In the genomic region with DNA sequence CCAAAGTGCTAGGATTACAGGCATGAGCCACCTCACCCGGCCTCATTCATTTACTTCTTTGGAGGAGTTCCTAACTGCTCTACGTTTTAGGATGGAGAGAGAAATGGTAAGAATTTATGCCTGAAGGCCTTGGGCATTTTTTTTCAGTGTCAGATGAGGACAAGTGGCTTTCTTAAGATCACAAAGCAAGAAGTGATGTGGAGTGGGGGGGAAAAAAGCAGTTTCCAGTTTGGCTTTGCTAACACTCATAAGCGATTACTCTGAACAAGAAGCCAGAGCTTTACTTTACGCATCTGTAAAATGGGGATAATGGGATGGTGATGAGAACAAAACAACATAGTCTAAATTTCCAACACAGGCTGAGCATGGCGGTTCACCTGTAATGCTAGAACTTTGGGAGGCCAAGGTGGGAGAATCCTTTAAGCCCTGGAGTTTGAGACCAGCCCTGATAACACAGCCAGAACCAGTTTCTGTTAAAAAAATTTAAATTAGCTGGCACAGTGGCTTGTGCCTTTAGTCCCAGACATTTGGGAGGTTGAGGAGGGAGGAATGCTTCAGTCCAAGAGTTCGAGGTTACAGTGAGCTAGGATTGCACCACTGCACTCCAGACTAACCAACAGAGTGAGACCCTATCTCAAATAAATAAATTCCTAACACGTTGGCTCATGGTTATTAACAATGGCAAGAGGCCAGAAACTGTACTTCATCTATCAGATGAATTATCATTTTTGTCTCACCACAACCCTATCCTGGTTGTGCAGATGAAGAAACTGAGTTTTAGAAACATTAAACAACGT, we compare ENCODE assay signal across 18 cellular contexts. TPM values are rescaled to one million over a fixed set of nuclear protein-coding genes. Genes with fewer than 3 reads are reported as not detected.
A peak's percentile ranks its signal among the peaks of the same experiment; 100 is the strongest.
DNase-seq lines count a peak whose midpoint lies in the region; ATAC-seq and TF ChIP-seq lines count a peak whose summit lies in the region.
"Had no signal": no experiment of that assay in that cellular context is flagged by ENCODE, and none has a peak within 500 bp of the region (broad histone marks: within the 10 kb centered on the region; RNA-seq: fewer than 3 reads in every experiment).

No MANE protein-coding gene starts in this region.

- H3K27me3 Mint-ChIP-seq in stimulated activated naive CD8-positive, alpha-beta T cell treated with anti-CD3 and anti-CD28 coated beads, Interleukin-15, Interleukin-2, amounts not matched to agents 100 ng/mL and 50 ng/mL, for 24 hours, result no peaks in the 10 kb centered on the region
- H3K27me3 Mint-ChIP-seq in stimulated activated naive CD8-positive, alpha-beta T cell treated with anti-CD3 and anti-CD28 coated beads, Interleukin-15, amount 100 ng/mL, for 72 hours, result no peaks in the 10 kb centered on the region
- peaks cover 7% of the 10 kb centered on the region for H3K27me3 Mint-ChIP-seq in glutamatergic neuron (ENCODE audit: unreplicated experiment)
- H3K27me3 Mint-ChIP-seq: memory B cell had no signal

- H3K4me3 ChIP-seq in SK-N-MC, result no peak overlapping the region
- no peak overlapping the region for H3K4me3 ChIP-seq in psoas muscle
- H3K4me3 ChIP-seq: breast epithelium, GM12878, pancreas had no signal

- H3K9me3 ChIP-seq in SK-N-MC (ENCODE audit: low read depth, low read length), result no peaks in the 10 kb centered on the region
- H3K9me3 ChIP-seq in psoas muscle, result no peaks in the 10 kb centered on the region
- H3K9me3 ChIP-seq: breast epithelium, pancreas had no signal

- WGBS in psoas muscle, 3 donors, result 59 to 67% (median 60%) methylated on average over 8 of the region's 8 CpGs

- no peak for DNase-seq in stimulated activated naive CD8-positive, alpha-beta T cell treated with anti-CD3 and anti-CD28 coated beads, Interleukin-15, amount 100 ng/mL, for 72 hours
- DNase-seq in SK-N-MC (ENCODE audit: low read depth, low spot score) (no peak), glutamatergic neuron (no peak), psoas muscle (no peak), GOT3 (lab: John Stamatoyannopoulos, UW) (no peak)
- DNase-seq: activated effector memory CD4-positive, alpha-beta T cell treated with anti-CD3 and anti-CD28 coated beads, Interleukin-2, amount 50 U/mL, for 16 hours; DMS79; effector CD8-positive, alpha-beta T cell; NCI-H2081; NCI-H774; pancreas had no signal

- no peak overlapping the region for H3K27ac Mint-ChIP-seq in stimulated activated naive CD8-positive, alpha-beta T cell treated with anti-CD3 and anti-CD28 coated beads, Interleukin-15, Interleukin-2, amounts not matched to agents 100 ng/mL and 50 ng/mL, for 24 hours
- no peak overlapping the region for H3K27ac Mint-ChIP-seq in stimulated activated naive CD8-positive, alpha-beta T cell treated with anti-CD3 and anti-CD28 coated beads, Interleukin-15, amount 100 ng/mL, for 72 hours
- H3K27ac Mint-ChIP-seq in glutamatergic neuron (ENCODE audit: unreplicated experiment), result peak overlapping the region; percentile 20
- H3K27ac Mint-ChIP-seq: memory B cell had no signal

- TF ChIP-seq CTCF in glutamatergic neuron (IDR thresholded peaks at IDR 0.05; ENCODE audit: partially characterized antibody, unreplicated experiment), result no peak
- TF ChIP-seq CTCF in psoas muscle (IDR thresholded peaks at IDR 0.05), result no peak

- H3K27ac ChIP-seq in SK-N-MC (peak overlapping the region; percentile 63), psoas muscle (no peak overlapping the region)
- H3K27ac ChIP-seq: breast epithelium, pancreas had no signal

- H3K27me3 ChIP-seq in psoas muscle (ENCODE audit: insufficient read depth in 3 of 3, low read length in 2 of 3), result no peaks in the 10 kb centered on the region
- H3K27me3 ChIP-seq: breast epithelium, pancreas had no signal

- H3K4me1 Mint-ChIP-seq in stimulated activated naive CD8-positive, alpha-beta T cell treated with anti-CD3 and anti-CD28 coated beads, Interleukin-15, Interleukin-2, amounts not matched to agents 100 ng/mL and 50 ng/mL, for 24 hours (ENCODE audit: low read depth), result peaks cover 23% of the 10 kb centered on the region
- H3K4me1 Mint-ChIP-seq in stimulated activated naive CD8-positive, alpha-beta T cell treated with anti-CD3 and anti-CD28 coated beads, Interleukin-15, amount 100 ng/mL, for 72 hours, result peaks cover 13% of the 10 kb centered on the region
- H3K4me1 Mint-ChIP-seq in glutamatergic neuron (ENCODE audit: low read depth, unreplicated experiment), result peaks cover 8% of the 10 kb centered on the region

- ATAC-seq in stimulated activated naive CD8-positive, alpha-beta T cell treated with anti-CD3 and anti-CD28 coated beads, Interleukin-15, amount 100 ng/mL, for 72 hours, result no peak
- no peak for ATAC-seq in psoas muscle
- ATAC-seq in GM21390 (IDR thresholded peaks at IDR 0.05; ENCODE audit: unreplicated experiment), result no peak
- ATAC-seq in HG02938 (IDR thresholded peaks at IDR 0.05; ENCODE audit: unreplicated experiment), result no peak
- ATAC-seq: GM12878, pancreas, Right ventricle myocardium inferior had no signal

- peak overlapping the region; percentile 20 for H3K4me3 Mint-ChIP-seq in stimulated activated naive CD8-positive, alpha-beta T cell treated with anti-CD3 and anti-CD28 coated beads, Interleukin-15, Interleukin-2, amounts not matched to agents 100 ng/mL and 50 ng/mL, for 24 hours
- no peak overlapping the region for H3K4me3 Mint-ChIP-seq in stimulated activated naive CD8-positive, alpha-beta T cell treated with anti-CD3 and anti-CD28 coated beads, Interleukin-15, amount 100 ng/mL, for 72 hours
- H3K4me3 Mint-ChIP-seq in glutamatergic neuron (ENCODE audit: unreplicated experiment), result peak overlapping the region; percentile 15

- H3K4me1 ChIP-seq in psoas muscle, result peaks cover 11% of the 10 kb centered on the region

- no peaks in the 10 kb centered on the region for H3K9me3 Mint-ChIP-seq in stimulated activated naive CD8-positive, alpha-beta T cell treated with anti-CD3 and anti-CD28 coated beads, Interleukin-15, Interleukin-2, amounts not matched to agents 100 ng/mL and 50 ng/mL, for 24 hours
- H3K9me3 Mint-ChIP-seq in stimulated activated naive CD8-positive, alpha-beta T cell treated with anti-CD3 and anti-CD28 coated beads, Interleukin-15, amount 100 ng/mL, for 72 hours, result no peaks in the 10 kb centered on the region
- H3K9me3 Mint-ChIP-seq in glutamatergic neuron (ENCODE audit: unreplicated experiment), result peaks cover 11% of the 10 kb centered on the region
- H3K9me3 Mint-ChIP-seq: memory B cell had no signal

- peaks cover 20% of the 10 kb centered on the region for H3K36me3 Mint-ChIP-seq in stimulated activated naive CD8-positive, alpha-beta T cell treated with anti-CD3 and anti-CD28 coated beads, Interleukin-15, Interleukin-2, amounts not matched to agents 100 ng/mL and 50 ng/mL, for 24 hours (ENCODE audit: low read depth)
- no peaks in the 10 kb centered on the region for H3K36me3 Mint-ChIP-seq in glutamatergic neuron (ENCODE audit: unreplicated experiment)

- H3K36me3 ChIP-seq in SK-N-MC (ENCODE audit: insufficient read depth, low read length), result peaks cover 19% of the 10 kb centered on the region
- peaks cover 0 to 6% of the 10 kb centered on the region in 2 donors for H3K36me3 ChIP-seq in psoas muscle (ENCODE audit: insufficient read depth in 1 of 2, low read depth in 1 of 2)
- H3K36me3 ChIP-seq: breast epithelium had no signal

- intact Hi-C loops in psoas muscle (cut with DNase I), result loop anchor here (5.0 kb wide), 2 partner anchors 37 to 42 kb away; no protein-coding TSS in a partner anchor

- no peak overlapping the region for H3K9ac ChIP-seq in SK-N-MC (ENCODE audit: insufficient read length)

RNA-seq across cellular contexts. Expression of a gene that starts 2.4 kb away (rescaled TPM):
- total RNA-seq in glutamatergic neuron (ENCODE audit: unreplicated experiment), result 1,460 TPM
- 100 to 1,000 TPM; 251 to 725 (median 513) TPM for total RNA-seq in psoas muscle
- 1,000 to 10,000 TPM; 1,071 to 3,448 (median 1,168) TPM for polyA plus RNA-seq in psoas muscle

RNA-seq across cellular contexts. Expression of a gene that starts 45.5 kb away (rescaled TPM):
- total RNA-seq in glutamatergic neuron (ENCODE audit: unreplicated experiment) (291 TPM), psoas muscle (10 to 100 TPM; 25.0 to 32.9 (median 28.6) TPM)
- 10 to 100 TPM; 11.7 to 16.0 (median 15.3) TPM for polyA plus RNA-seq in psoas muscle

RNA-seq across cellular contexts. Expression of a gene that starts 53.8 kb away (rescaled TPM):
- total RNA-seq in glutamatergic neuron (ENCODE audit: unreplicated experiment) (180 TPM), psoas muscle (100 to 1,000 TPM; 121 to 155 (median 127) TPM)
- 100 to 1,000 TPM in 1 of 3 donors, 10 to 100 TPM in 2; 37.1 to 129 (median 66.5) TPM for polyA plus RNA-seq in psoas muscle

Comparison
In these comparisons a context has a peak if more than half of its experiments do, and no peak if none do; other contexts are left out.
1. H3K4me3 Mint-ChIP-seq: peak in stimulated activated naive CD8-positive, alpha-beta T cell treated with anti-CD3 and anti-CD28 coated beads, Interleukin-15, Interleukin-2, amounts not matched to agents 100 ng/mL and 50 ng/mL, for 24 hours (single experiment) and glutamatergic neuron (single experiment); none in stimulated activated naive CD8-positive, alpha-beta T cell treated with anti-CD3 and anti-CD28 coated beads, Interleukin-15, amount 100 ng/mL, for 72 hours (0 of 2).